8 cellular contexts compared by ENCODE assay signal in genomic region chr6:30259140-30260035, GRCh38. TPM values are rescaled to one million over a fixed set of nuclear protein-coding genes. Genes with fewer than 3 reads are reported as not detected.
DNase-seq lines count a peak whose midpoint lies in the region; ATAC-seq and TF ChIP-seq lines count a peak whose summit lies in the region.

No MANE protein-coding gene starts in this region.

- H3K9me3 ChIP-seq in SJCRH30 (replicated peaks) (no peaks in the 10 kb centered on the region), suprapubic skin (no peaks in the 10 kb centered on the region)

- TF ChIP-seq EP300 in suprapubic skin (IDR thresholded peaks at IDR 0.05): no peak

- DNase-seq in COR-L47 (lab: John Stamatoyannopoulos, UW) (peak; percentile 41), HL-60 (ENCODE audit: low read depth in 1 of 2, low spot score in 1 of 2) (peak in 1 of 2 experiments; percentile 19), SJCRH30 (peak; percentile 42 to 65), glomerular endothelial cell (ENCODE audit: extremely low read depth, low read depth, low spot score) (peak; percentile 36), nucleus accumbens (lab: John Stamatoyannopoulos, UW) (peak in 54 of 56 donors; percentile 17 to 89 (median 66)), suprapubic skin (ENCODE audit: low spot score in 2 of 2) (peak; percentile 78 to 89)
- peak; percentile 86 for DNase-seq in activated naive CD4-positive, alpha-beta T cell treated with anti-CD3 and anti-CD28 coated beads for 36 hours

- H3K4me3 ChIP-seq in HL-60 (replicated peaks; ENCODE audit: insufficient read depth, low read length) (peak overlapping the region; percentile 45), SJCRH30 (peak overlapping the region; percentile 63), suprapubic skin (peak overlapping the region; percentile 71)

- H3K36me3 Mint-ChIP-seq in activated naive CD4-positive, alpha-beta T cell treated with anti-CD3 and anti-CD28 coated beads for 36 hours (ENCODE audit: low read depth): peaks cover 8% of the 10 kb centered on the region

- no peaks in the 10 kb centered on the region for H3K27me3 Mint-ChIP-seq in activated naive CD4-positive, alpha-beta T cell treated with anti-CD3 and anti-CD28 coated beads for 36 hours (ENCODE audit: low read depth)

- CTCF ChIA-PET in activated naive CD4-positive, alpha-beta T cell treated with anti-CD3 and anti-CD28 coated beads for 36 hours (lab: Charles Lee): interaction anchor here (0.9 to 1.3 kb wide), 2 partner anchors 41 to 65 kb away, joined by 3 to 5 read pairs; no protein-coding TSS in a partner anchor

- H3K4me1 ChIP-seq in SJCRH30 (no peaks in the 10 kb centered on the region), suprapubic skin (peaks cover 11% of the 10 kb centered on the region)

- H3K36me3 ChIP-seq in SJCRH30 (no peaks in the 10 kb centered on the region), suprapubic skin (no peaks in the 10 kb centered on the region)

- H3K4me1 Mint-ChIP-seq in activated naive CD4-positive, alpha-beta T cell treated with anti-CD3 and anti-CD28 coated beads for 36 hours (ENCODE audit: low read depth): peaks cover 11% of the 10 kb centered on the region

- H3K27ac ChIP-seq in HL-60 (replicated peaks) (no peak overlapping the region), SJCRH30 (no peak overlapping the region), suprapubic skin (peak overlapping the region; percentile 57)

- TF ChIP-seq POLR2A in suprapubic skin (IDR thresholded peaks at IDR 0.05): peak in 1 of 2 donors; percentile 45

- TF ChIP-seq CTCF in HL-60 (IDR thresholded peaks at IDR 0.05; ENCODE audit: insufficient read depth, low read length) (no peak), suprapubic skin (IDR thresholded peaks at IDR 0.05) (peak in 1 of 2 donors; percentile 15)

- 11% methylated on average over 15 of the region's 56 CpGs for WGBS in suprapubic skin

- H3K9me3 Mint-ChIP-seq in activated naive CD4-positive, alpha-beta T cell treated with anti-CD3 and anti-CD28 coated beads for 36 hours: no peaks in the 10 kb centered on the region

- ATAC-seq in GM19455 (IDR thresholded peaks at IDR 0.05; ENCODE audit: unreplicated experiment): peak; percentile 83

- intact Hi-C loops in activated naive CD4-positive, alpha-beta T cell treated with anti-CD3 and anti-CD28 coated beads for 36 hours (cut with micrococcal nuclease): loop anchor here (1.0 kb wide), 2 partner anchors 46 to 67 kb away; partner anchors contain the start of genes TRIM26 and TRIM39

- H3K4me3 Mint-ChIP-seq in activated naive CD4-positive, alpha-beta T cell treated with anti-CD3 and anti-CD28 coated beads for 36 hours: peak overlapping the region; percentile 85

- H3K27ac Mint-ChIP-seq in activated naive CD4-positive, alpha-beta T cell treated with anti-CD3 and anti-CD28 coated beads for 36 hours: peak overlapping the region; percentile 77

- peaks cover 50% of the 10 kb centered on the region for H3K27me3 ChIP-seq in HL-60 (ENCODE audit: insufficient read depth, poor library complexity, severe bottlenecking)
- H3K27me3 ChIP-seq in SJCRH30: no peaks in the 10 kb centered on the region
- peaks cover under 1% of the 10 kb centered on the region for H3K27me3 ChIP-seq in suprapubic skin

RNA-seq across cellular contexts. Expression of gene TRIM26, which starts 46.2 kb away (rescaled TPM):
- total RNA-seq in SJCRH30 (2014; rRNA removed; shearing (Covaris generic)): 30.5 and 36.3 TPM in 2 replicates
- total RNA-seq in activated naive CD4-positive, alpha-beta T cell treated with anti-CD3 and anti-CD28 coated beads for 36 hours: 10 to 100 TPM; 36.8 to 38.7 TPM
- total RNA-seq in glomerular endothelial cell (39.7 and 44.9 TPM in 2 replicates), suprapubic skin (10 to 100 TPM; 61.3 to 79.0 (median 72.5) TPM)
